In the genomic region with DNA sequence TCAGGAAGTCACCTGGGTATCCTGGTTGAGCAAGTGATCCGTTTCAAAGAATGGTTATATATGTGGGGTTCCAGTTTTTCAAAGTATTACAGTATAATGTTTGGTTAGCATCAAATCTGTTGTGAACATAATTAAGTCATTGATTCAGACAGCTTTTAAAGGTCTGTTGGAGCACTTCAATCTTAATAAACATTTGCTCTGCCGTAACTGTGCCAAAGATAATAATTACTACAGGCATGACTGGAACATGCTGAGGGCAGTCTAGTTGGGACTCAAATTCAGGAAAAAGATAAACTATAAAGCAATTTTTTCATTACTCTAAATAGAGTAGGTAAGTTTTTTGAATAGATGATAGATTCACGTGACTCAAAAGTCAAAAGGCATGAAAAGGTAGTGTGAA, we compare ENCODE assay signal across 25 cellular contexts. TPM values are rescaled to one million over a fixed set of nuclear protein-coding genes. Genes with fewer than 3 reads are reported as not detected.
"Had no signal": no experiment of that assay in that cellular context is flagged by ENCODE, and none has a peak within 500 bp of the region (broad histone marks: within the 10 kb centered on the region; RNA-seq: fewer than 3 reads in every experiment).

No MANE protein-coding gene starts in this region.

- H3K27me3 Mint-ChIP-seq: activated naive CD8-positive, alpha-beta T cell treated with anti-CD3 and anti-CD28 coated beads, Interleukin-2, amount 50 U/mL, for 24 hours; naive thymus-derived CD8-positive, alpha-beta T cell had no signal

- H3K27me3 ChIP-seq: brain microvascular endothelial cell, hepatocyte, left lung, uterus had no signal

- H3K27ac ChIP-seq: brain microvascular endothelial cell, hepatocyte, left lung, psoas muscle, uterus had no signal

- H3K27ac Mint-ChIP-seq: activated naive CD8-positive, alpha-beta T cell treated with anti-CD3 and anti-CD28 coated beads, Interleukin-2, amount 50 U/mL, for 24 hours; mesothelial cell of epicardium had no signal

- ATAC-seq: activated naive CD8-positive, alpha-beta T cell treated with anti-CD3 and anti-CD28 coated beads, Interleukin-2, amount 50 U/mL, for 24 hours; esophagus mucosa; left lung; naive thymus-derived CD8-positive, alpha-beta T cell; psoas muscle; right cardiac atrium had no signal

- H3K4me1 ChIP-seq: uterus had no signal

- H3K9me3 ChIP-seq: left lung, psoas muscle, uterus had no signal

- H3K4me3 ChIP-seq: hepatocyte, left lung, psoas muscle, uterus had no signal

- DNase-seq: activated CD4-positive, alpha-beta T cell treated with anti-CD3 and anti-CD28 coated beads, Interleukin-2, amount 50 U/mL, for 48 hours; activated CD8-positive, alpha-beta memory T cell treated with anti-CD3 and anti-CD28 coated beads, Interleukin-2, amount 50 U/mL, for 48 hours; activated effector memory CD4-positive, alpha-beta T cell treated with Interleukin-2 at 50 U/mL for 16 hours; activated naive CD4-positive, alpha-beta T cell treated with anti-CD3 and anti-CD28 coated beads for 36 hours; activated naive CD8-positive, alpha-beta T cell treated with anti-CD3 and anti-CD28 coated beads, Interleukin-2, amount 50 U/mL, for 24 hours; activated T-cell treated with anti-CD3 and anti-CD28 coated beads, Interleukin-2, amount 50 U/mL, for 48 hours; anterior cingulate cortex; brain microvascular endothelial cell; caudate nucleus; dermis blood vessel endothelial cell; effector CD8-positive, alpha-beta T cell; foreskin melanocyte; glutamatergic neuron; immature natural killer cell; left lung; naive thymus-derived CD8-positive, alpha-beta T cell; psoas muscle; right cardiac atrium; stimulated activated CD4-positive, alpha-beta T cell treated with anti-CD3 and anti-CD28 coated beads, Interleukin-1b, Interleukin-23, amount 100 ng/mL, for 48 hours; trophoblast cell; uterus had no signal

- H3K9me3 Mint-ChIP-seq: activated naive CD4-positive, alpha-beta T cell treated with anti-CD3 and anti-CD28 coated beads for 36 hours; activated naive CD8-positive, alpha-beta T cell treated with anti-CD3 and anti-CD28 coated beads, Interleukin-2, amount 50 U/mL, for 24 hours; immature natural killer cell; mesothelial cell of epicardium; naive thymus-derived CD8-positive, alpha-beta T cell had no signal

- H3K36me3 ChIP-seq: uterus had no signal

- H3K4me3 Mint-ChIP-seq: activated naive CD4-positive, alpha-beta T cell treated with anti-CD3 and anti-CD28 coated beads for 36 hours; activated naive CD8-positive, alpha-beta T cell treated with anti-CD3 and anti-CD28 coated beads, Interleukin-2, amount 50 U/mL, for 24 hours; immature natural killer cell; mesothelial cell of epicardium; naive thymus-derived CD8-positive, alpha-beta T cell had no signal

RNA-seq across cellular contexts. Expression of a gene that starts 34.3 kb away (rescaled TPM):
- total RNA-seq: dermis blood vessel endothelial cell, lung microvascular endothelial cell had no signal
